18 cellular contexts compared by ENCODE assay signal in genomic region chr15:78929536-78930264, GRCh38. TPM values are rescaled to one million over a fixed set of nuclear protein-coding genes. Genes with fewer than 3 reads are reported as not detected.
A peak's percentile ranks its signal among the peaks of the same experiment; 100 is the strongest.
DNase-seq lines count a peak whose midpoint lies in the region; ATAC-seq and TF ChIP-seq lines count a peak whose summit lies in the region.
"Had no signal": no experiment of that assay in that cellular context is flagged by ENCODE, and none has a peak within 500 bp of the region (broad histone marks: within the 10 kb centered on the region; RNA-seq: fewer than 3 reads in every experiment).

No MANE protein-coding gene starts in this region.

- CTCF ChIA-PET in MCF 10A (lab: Yijun Ruan, JAX): interaction anchor here (0.6 to 1.3 kb wide), 3 partner anchors 114 to 255 kb away, joined by 3 to 4 read pairs (median 3); no protein-coding TSS in a partner anchor

- no TSS peak for BruUV-seq in MCF 10A (replicated peaks; lab: Mats Ljungman, UMichigan)

- H3K9me3 ChIP-seq in breast epithelium: no peaks in the 10 kb centered on the region
- no peaks in the 10 kb centered on the region for H3K9me3 ChIP-seq in upper lobe of right lung
- H3K9me3 ChIP-seq: transverse colon had no signal

- H3K27me3 Mint-ChIP-seq in MCF 10A (ENCODE audit: insufficient read depth, unreplicated experiment) (no peaks in the 10 kb centered on the region), memory B cell (no peaks in the 10 kb centered on the region)
- H3K27me3 Mint-ChIP-seq in activated T-helper 1 cell treated with anti-CD3 and anti-CD28 coated beads, Interleukin-12 subunit alpha, Interleukin-12 subunit beta, Interleukin-2, Interleukin-4 antibody, amounts not matched to agents 30 ng/mL and 10 ng/mL and 1 ng/mL, durations not matched to agents 14 hours and 24 hours and 36 hours (ENCODE audit: insufficient read depth): no peaks in the 10 kb centered on the region

- H3K9me3 Mint-ChIP-seq in MCF 10A (ENCODE audit: unreplicated experiment): no peaks in the 10 kb centered on the region
- no peaks in the 10 kb centered on the region for H3K9me3 Mint-ChIP-seq in activated T-helper 1 cell treated with anti-CD3 and anti-CD28 coated beads, Interleukin-12 subunit alpha, Interleukin-12 subunit beta, Interleukin-2, Interleukin-4 antibody, amounts not matched to agents 30 ng/mL and 10 ng/mL and 1 ng/mL, durations not matched to agents 14 hours and 24 hours and 36 hours
- no peaks in the 10 kb centered on the region for H3K9me3 Mint-ChIP-seq in memory B cell
- H3K9me3 Mint-ChIP-seq: CD8-positive, alpha-beta T cell; nephron had no signal

- H3K36me3 ChIP-seq in breast epithelium (no peaks in the 10 kb centered on the region), upper lobe of right lung (peaks cover 90% of the 10 kb centered on the region)
- H3K36me3 ChIP-seq: transverse colon had no signal

- DNase-seq in breast epithelium (ENCODE audit: low spot score in 2 of 2): peak; percentile 71 to 75
- DNase-seq in MCF 10A (ENCODE audit: unreplicated experiment): no peak
- no peak for DNase-seq in activated T-helper 1 cell treated with anti-CD3 and anti-CD28 coated beads, Interleukin-12 subunit alpha, Interleukin-12 subunit beta, Interleukin-2, Interleukin-4 antibody, amounts not matched to agents 30 ng/mL and 10 ng/mL and 1 ng/mL, durations not matched to agents 14 hours and 24 hours and 36 hours (ENCODE audit: low spot score)
- DNase-seq in memory B cell (ENCODE audit: low spot score in 2 of 2): no peak
- DNase-seq in upper lobe of right lung: peak; percentile 58
- DNase-seq in NCI-H524 (lab: John Stamatoyannopoulos, UW): no peak
- DNase-seq in superior temporal gyrus (ENCODE audit: extremely low spot score): no peak
- DNase-seq: activated effector memory CD4-positive, alpha-beta T cell treated with Interleukin-2 at 50 U/mL for 16 hours; amniotic stem cell; CD8-positive, alpha-beta T cell; DND-41; hypothalamus; kidney; NCI-H2029 treated with DMSO at 0.1 percent for 48 hours; T-helper 2 cell; transverse colon had no signal

- peaks cover 17% of the 10 kb centered on the region for H3K4me1 Mint-ChIP-seq in MCF 10A (ENCODE audit: insufficient read depth, unreplicated experiment)
- no peaks in the 10 kb centered on the region for H3K4me1 Mint-ChIP-seq in activated T-helper 1 cell treated with anti-CD3 and anti-CD28 coated beads, Interleukin-12 subunit alpha, Interleukin-12 subunit beta, Interleukin-2, Interleukin-4 antibody, amounts not matched to agents 30 ng/mL and 10 ng/mL and 1 ng/mL, durations not matched to agents 14 hours and 24 hours and 36 hours (ENCODE audit: low read depth)
- peaks cover 22% of the 10 kb centered on the region for H3K4me1 Mint-ChIP-seq in memory B cell

- no peak overlapping the region for H3K27ac Mint-ChIP-seq in MCF 10A (ENCODE audit: low read depth, unreplicated experiment)
- H3K27ac Mint-ChIP-seq in activated T-helper 1 cell treated with anti-CD3 and anti-CD28 coated beads, Interleukin-12 subunit alpha, Interleukin-12 subunit beta, Interleukin-2, Interleukin-4 antibody, amounts not matched to agents 30 ng/mL and 10 ng/mL and 1 ng/mL, durations not matched to agents 14 hours and 24 hours and 36 hours: peak overlapping the region; percentile 56
- H3K27ac Mint-ChIP-seq in memory B cell: peak overlapping the region; percentile 73
- H3K27ac Mint-ChIP-seq: CD8-positive, alpha-beta T cell; nephron had no signal

- peaks cover 20 to 21% of the 10 kb centered on the region in 2 donors for H3K4me1 ChIP-seq in breast epithelium
- H3K4me1 ChIP-seq in upper lobe of right lung: peaks cover 3% of the 10 kb centered on the region

- H3K4me3 ChIP-seq in breast epithelium (no peak overlapping the region), upper lobe of right lung (no peak overlapping the region)
- H3K4me3 ChIP-seq: transverse colon had no signal

- POLR2A ChIA-PET in MCF 10A (lab: Yijun Ruan, JAX): interaction anchor here (1.5 kb wide), 1 partner anchor 56 kb away, joined by 4 read pairs; the partner anchor contains the start of gene MORF4L1

- peak overlapping the region; percentile 83 to 88 for H3K27ac ChIP-seq in breast epithelium
- H3K27ac ChIP-seq in upper lobe of right lung: no peak overlapping the region

- TF ChIP-seq POLR2A in breast epithelium (IDR thresholded peaks at IDR 0.05): no peak

- TF ChIP-seq CTCF in breast epithelium (IDR thresholded peaks at IDR 0.05) (no peak), MCF 10A (IDR thresholded peaks at IDR 0.05; ENCODE audit: unreplicated experiment) (no peak), upper lobe of right lung (IDR thresholded peaks at IDR 0.05) (no peak)

- H3K36me3 Mint-ChIP-seq in MCF 10A (ENCODE audit: insufficient read depth, unreplicated experiment) (peaks cover 37% of the 10 kb centered on the region), memory B cell (peaks cover 40% of the 10 kb centered on the region)
- peaks cover 14% of the 10 kb centered on the region for H3K36me3 Mint-ChIP-seq in activated T-helper 1 cell treated with anti-CD3 and anti-CD28 coated beads, Interleukin-12 subunit alpha, Interleukin-12 subunit beta, Interleukin-2, Interleukin-4 antibody, amounts not matched to agents 30 ng/mL and 10 ng/mL and 1 ng/mL, durations not matched to agents 14 hours and 24 hours and 36 hours (ENCODE audit: low read depth)

- H3K4me3 Mint-ChIP-seq in MCF 10A (ENCODE audit: unreplicated experiment) (no peak overlapping the region), memory B cell (no peak overlapping the region)
- no peak overlapping the region for H3K4me3 Mint-ChIP-seq in activated T-helper 1 cell treated with anti-CD3 and anti-CD28 coated beads, Interleukin-12 subunit alpha, Interleukin-12 subunit beta, Interleukin-2, Interleukin-4 antibody, amounts not matched to agents 30 ng/mL and 10 ng/mL and 1 ng/mL, durations not matched to agents 14 hours and 24 hours and 36 hours
- H3K4me3 Mint-ChIP-seq: CD8-positive, alpha-beta T cell; nephron had no signal

- ATAC-seq in memory B cell (ENCODE audit: low read depth) (no peak), upper lobe of right lung (no peak), HG02678 (IDR thresholded peaks at IDR 0.05; ENCODE audit: unreplicated experiment) (no peak)
- ATAC-seq: CD8-positive, alpha-beta T cell had no signal

- H3K27me3 ChIP-seq in breast epithelium: no peaks in the 10 kb centered on the region
- no peaks in the 10 kb centered on the region for H3K27me3 ChIP-seq in upper lobe of right lung
- H3K27me3 ChIP-seq: transverse colon had no signal

- intact Hi-C loops in breast epithelium (cut with DNase I; ENCODE audit: low total_unique reads): loop anchor here (10.0 kb wide), 1 partner anchor 1655 kb away; no protein-coding TSS in a partner anchor
- intact Hi-C loops in MCF 10A (cut with micrococcal nuclease): loop anchor here (5.0 kb wide), 1 partner anchor 48 kb away; no protein-coding TSS in a partner anchor
- intact Hi-C loops in activated T-helper 1 cell treated with anti-CD3 and anti-CD28 coated beads, Interleukin-12 subunit alpha, Interleukin-12 subunit beta, Interleukin-2, Interleukin-4 antibody, amounts not matched to agents 30 ng/mL and 10 ng/mL and 1 ng/mL, durations not matched to agents 14 hours and 24 hours and 36 hours (cut with micrococcal nuclease): no loop called here
- intact Hi-C loops in upper lobe of right lung (cut with DNase I): no loop called here

RNA-seq across cellular contexts. Expression of gene CTSH, which starts 15.1 kb away (rescaled TPM):
- total RNA-seq in breast epithelium (100 to 1,000 TPM; 158 to 272 (median 163) TPM), MCF 10A (2022) (12.5 and 14.4 TPM in 2 replicates), upper lobe of right lung (1,018 TPM)
- total RNA-seq in activated T-helper 1 cell treated with anti-CD3 and anti-CD28 coated beads, Interleukin-12 subunit alpha, Interleukin-12 subunit beta, Interleukin-2, Interleukin-4 antibody, amounts not matched to agents 30 ng/mL and 10 ng/mL and 1 ng/mL, durations not matched to agents 14 hours and 24 hours and 36 hours: 50.9 and 57.3 TPM in 2 replicates

RNA-seq across cellular contexts. Expression of gene MORF4L1, which starts 57.0 kb away (rescaled TPM):
- total RNA-seq in breast epithelium: 100 to 1,000 TPM; 330 to 411 (median 350) TPM
- 264 and 279 TPM in 2 replicates for total RNA-seq in MCF 10A (2022)
- 270 and 271 TPM in 2 replicates for total RNA-seq in activated T-helper 1 cell treated with anti-CD3 and anti-CD28 coated beads, Interleukin-12 subunit alpha, Interleukin-12 subunit beta, Interleukin-2, Interleukin-4 antibody, amounts not matched to agents 30 ng/mL and 10 ng/mL and 1 ng/mL, durations not matched to agents 14 hours and 24 hours and 36 hours
- 261 TPM for total RNA-seq in upper lobe of right lung

Comparison
In these comparisons a context has a peak if more than half of its experiments do, and no peak if none do; other contexts are left out.
1. DNase-seq: peak in breast epithelium (2 of 2) and upper lobe of right lung (single experiment); none in MCF 10A (single experiment), activated T-helper 1 cell treated with anti-CD3 and anti-CD28 coated beads, Interleukin-12 subunit alpha, Interleukin-12 subunit beta, Interleukin-2, Interleukin-4 antibody, amounts not matched to agents 30 ng/mL and 10 ng/mL and 1 ng/mL, durations not matched to agents 14 hours and 24 hours and 36 hours (single experiment), memory B cell (0 of 2), NCI-H524 (0 of 2) and superior temporal gyrus (single experiment).
2. intact Hi-C loops: an anchor here in breast epithelium (10.0 kb wide) and MCF 10A (5.0 kb wide); none called in activated T-helper 1 cell treated with anti-CD3 and anti-CD28 coated beads, Interleukin-12 subunit alpha, Interleukin-12 subunit beta, Interleukin-2, Interleukin-4 antibody, amounts not matched to agents 30 ng/mL and 10 ng/mL and 1 ng/mL, durations not matched to agents 14 hours and 24 hours and 36 hours and upper lobe of right lung.